ENCODE assay signal across 2 cellular contexts in genomic region chr7:130959743-130960207, GRCh38.
TF ChIP-seq lines count a peak whose summit lies in the region.

No MANE protein-coding gene starts in this region.

TF ChIP-seq in GM23338, 12 proteins besides CTCF, POLR2A, EP300 and RAD21 (continued from another document):
- no peak for TF ChIP-seq REST (IDR thresholded peaks at IDR 0.05; ENCODE audit: unreplicated experiment)
- TF ChIP-seq, protein P1, sequence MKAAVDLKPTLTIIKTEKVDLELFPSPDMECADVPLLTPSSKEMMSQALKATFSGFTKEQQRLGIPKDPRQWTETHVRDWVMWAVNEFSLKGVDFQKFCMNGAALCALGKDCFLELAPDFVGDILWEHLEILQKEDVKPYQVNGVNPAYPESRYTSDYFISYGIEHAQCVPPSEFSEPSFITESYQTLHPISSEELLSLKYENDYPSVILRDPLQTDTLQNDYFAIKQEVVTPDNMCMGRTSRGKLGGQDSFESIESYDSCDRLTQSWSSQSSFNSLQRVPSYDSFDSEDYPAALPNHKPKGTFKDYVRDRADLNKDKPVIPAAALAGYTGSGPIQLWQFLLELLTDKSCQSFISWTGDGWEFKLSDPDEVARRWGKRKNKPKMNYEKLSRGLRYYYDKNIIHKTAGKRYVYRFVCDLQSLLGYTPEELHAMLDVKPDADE (IDR thresholded peaks at IDR 0.05): no peak

TF ChIP-seq in SK-N-SH, 30 proteins besides CTCF, POLR2A, EP300 and RAD21 (continued from another document):
- peak; percentile 41 for TF ChIP-seq MAX (IDR thresholded peaks at IDR 0.05; ENCODE audit: low read depth)
- peak; percentile 75 for TF ChIP-seq TAF1 (IDR thresholded peaks at IDR 0.05; ENCODE audit: borderline replicate concordance, low read depth, low read length)
- no peak for TF ChIP-seq NRF1 (IDR thresholded peaks at IDR 0.05; ENCODE audit: low read depth, low read length)
- TF ChIP-seq MXI1 (IDR thresholded peaks at IDR 0.05; ENCODE audit: low read depth, low read length): no peak
- no peak for TF ChIP-seq NFIC (IDR thresholded peaks at IDR 0.05; ENCODE audit: borderline replicate concordance)
- TF ChIP-seq USF2 (IDR thresholded peaks at IDR 0.05; ENCODE audit: borderline replicate concordance, low read depth, low read length): no peak
- no peak for TF ChIP-seq FOSL2 (IDR thresholded peaks at IDR 0.05; ENCODE audit: borderline replicate concordance, low read depth)
- TF ChIP-seq ZBTB33 (IDR thresholded peaks at IDR 0.05; ENCODE audit: borderline replicate concordance, low read depth): no peak
- no peak for TF ChIP-seq EZH2phosphoT487 (IDR thresholded peaks at IDR 0.05; ENCODE audit: borderline replicate concordance, low read depth)
- no peak for TF ChIP-seq GABPA (IDR thresholded peaks at IDR 0.05; ENCODE audit: low read depth)
- TF ChIP-seq TCF12 (IDR thresholded peaks at IDR 0.05): no peak
- TF ChIP-seq ELF1 (IDR thresholded peaks at IDR 0.05): no peak; the same call in 1 of the 2 replicates
- TF ChIP-seq MEF2A (IDR thresholded peaks at IDR 0.05; ENCODE audit: borderline replicate concordance, low read depth): no peak
- 0 out of 2 replicates have a peak, but pooled peaks have one; percentile 4 for TF ChIP-seq SMC3 (IDR thresholded peaks at IDR 0.05; ENCODE audit: low read depth, low read length)
- TF ChIP-seq IRF3 (IDR thresholded peaks at IDR 0.05; ENCODE audit: low read depth, low read length): no peak
- no peak for TF ChIP-seq RCOR1 (IDR thresholded peaks at IDR 0.05; ENCODE audit: low read length)
